Comparison of ENCODE assay signal across 20 cellular contexts in the genomic region with DNA sequence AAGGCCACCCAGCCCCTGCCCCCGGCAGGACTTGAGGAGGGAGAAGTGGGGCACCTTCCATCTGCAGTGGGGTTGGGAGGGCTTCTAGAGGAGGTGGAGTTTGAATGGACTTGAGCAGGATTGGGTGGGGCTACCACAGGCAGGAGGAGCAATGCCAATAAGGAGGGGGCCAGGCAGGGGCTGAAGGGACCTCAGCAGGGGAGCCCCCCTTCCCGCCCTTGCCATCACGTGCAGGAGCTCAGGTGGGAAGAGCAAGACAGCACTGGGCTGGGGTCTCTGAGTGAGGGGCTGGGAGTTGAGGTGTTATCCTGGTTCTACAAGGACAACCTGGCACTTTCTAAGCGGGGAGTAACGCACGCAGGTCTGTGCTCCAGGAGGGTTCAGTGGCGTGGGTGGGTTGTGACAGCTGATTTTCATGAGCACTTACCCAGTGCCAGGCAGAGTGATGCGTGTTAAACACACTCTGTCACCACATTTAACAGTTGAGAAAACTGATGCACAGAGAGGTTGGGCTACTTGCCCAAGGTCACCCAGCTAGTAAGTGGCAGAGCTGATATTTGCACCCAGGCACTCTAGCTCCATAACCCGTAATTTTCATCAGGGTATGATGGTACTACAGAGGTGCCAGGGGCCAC. TPM values are rescaled to one million over a fixed set of nuclear protein-coding genes. Genes with fewer than 3 reads are reported as not detected.
"Had no signal": no experiment of that assay in that cellular context is flagged by ENCODE, and none has a peak within 500 bp of the region (broad histone marks: within the 10 kb centered on the region; RNA-seq: fewer than 3 reads in every experiment).

No MANE protein-coding gene starts in this region.

- H3K36me3 ChIP-seq: heart left ventricle, neutrophil, transverse colon had no signal

- DNase-seq: activated CD4-positive, alpha-beta T cell treated with anti-CD3 and anti-CD28 coated beads, Interleukin-2, amount 50 U/mL, for 48 hours; activated naive CD4-positive, alpha-beta T cell treated with Interleukin-2 at 50 U/mL for 16 hours; anterior cingulate cortex; cerebellar nuclear complex; dermis blood vessel endothelial cell; immature natural killer cell; midbrain; retina; stimulated activated CD4-positive, alpha-beta T cell treated with anti-CD3 and anti-CD28 coated beads, Interleukin-4, amount 100 ng/mL, for 24 hours; stimulated activated naive CD4-positive, alpha-beta T cell treated with Interleukin-2 at 50 U/mL for 16 hours; substantia nigra; T-cell; transverse colon had no signal

- H3K27ac ChIP-seq: heart left ventricle, neutrophil, skin epidermis, transverse colon had no signal

- H3K4me3 ChIP-seq: heart left ventricle, skin epidermis, transverse colon had no signal

- H3K27ac Mint-ChIP-seq: activated T-helper 17 cell treated with anti-CD3 and anti-CD28 coated beads, Interleukin-2, amount 50 U/mL, for 72 hours; immature natural killer cell had no signal

- H3K9me3 ChIP-seq: heart left ventricle, neutrophil, transverse colon had no signal

- H3K9me3 Mint-ChIP-seq: activated T-helper 17 cell treated with anti-CD3 and anti-CD28 coated beads, Interleukin-2, amount 50 U/mL, for 72 hours; immature natural killer cell; T-cell had no signal

- H3K4me1 ChIP-seq: transverse colon had no signal

- H3K36me3 Mint-ChIP-seq: immature natural killer cell, T-cell had no signal

- FAIRE-seq: frontal cortex had no signal

- H3K4me3 Mint-ChIP-seq: activated T-helper 17 cell treated with anti-CD3 and anti-CD28 coated beads, Interleukin-2, amount 50 U/mL, for 72 hours; immature natural killer cell; T-cell had no signal

- ATAC-seq: activated T-helper 17 cell treated with anti-CD3 and anti-CD28 coated beads, Interleukin-2, amount 50 U/mL, for 72 hours; heart left ventricle; T-cell had no signal

RNA-seq across cellular contexts. Expression of a gene that starts 4.8 kb away (rescaled TPM):
- total RNA-seq: activated T-helper 17 cell treated with anti-CD3 and anti-CD28 coated beads, Interleukin-2, amount 50 U/mL, for 72 hours; dermis blood vessel endothelial cell; epithelial cell of proximal tubule; frontal cortex; heart left ventricle; lung microvascular endothelial cell; T-cell; transverse colon had no signal
- polyA plus RNA-seq: heart left ventricle, immature natural killer cell had no signal

RNA-seq across cellular contexts. Expression of a gene that starts 8.7 kb away (rescaled TPM):
- total RNA-seq: activated T-helper 17 cell treated with anti-CD3 and anti-CD28 coated beads, Interleukin-2, amount 50 U/mL, for 72 hours; dermis blood vessel endothelial cell; epithelial cell of proximal tubule; frontal cortex; heart left ventricle; lung microvascular endothelial cell; T-cell; transverse colon had no signal
- polyA plus RNA-seq: heart left ventricle, immature natural killer cell had no signal

RNA-seq across cellular contexts. Expression of a gene that starts 10.6 kb away (rescaled TPM):
- total RNA-seq: activated T-helper 17 cell treated with anti-CD3 and anti-CD28 coated beads, Interleukin-2, amount 50 U/mL, for 72 hours; dermis blood vessel endothelial cell; epithelial cell of proximal tubule; lung microvascular endothelial cell; T-cell; transverse colon had no signal
- polyA plus RNA-seq: immature natural killer cell had no signal
